10 cellular contexts compared by ENCODE assay signal in genomic region chr5:147234098-147234824, GRCh38. TPM values are rescaled to one million over a fixed set of nuclear protein-coding genes. Genes with fewer than 3 reads are reported as not detected.
DNase-seq lines count a peak whose midpoint lies in the region; TF ChIP-seq lines count a peak whose summit lies in the region.
"Had no signal": no experiment of that assay in that cellular context is flagged by ENCODE, and none has a peak within 500 bp of the region (broad histone marks: within the 10 kb centered on the region; RNA-seq: fewer than 3 reads in every experiment).

No MANE protein-coding gene starts in this region.

- no peaks in the 10 kb centered on the region for H3K36me3 ChIP-seq in skeletal muscle satellite cell (ENCODE audit: insufficient read depth, low read length)

- H3K4me3 ChIP-seq in HFF-Myc (replicated peaks; ENCODE audit: low read depth, low read length) (peak overlapping the region; percentile 18), iPS-18c (ENCODE audit: insufficient read depth, low read depth, low read length) (peak overlapping the region; percentile 68), skeletal muscle satellite cell (ENCODE audit: low read length) (peak overlapping the region; percentile 84)
- H3K4me3 ChIP-seq: GM12878 had no signal

- no peak for TF ChIP-seq CTCF in HFF-Myc (IDR thresholded peaks at IDR 0.05; ENCODE audit: low read depth, low read length, missing control alignments)

- peak overlapping the region; percentile 72 for H3K9ac ChIP-seq in skeletal muscle satellite cell (ENCODE audit: low read depth, low read length)

- peaks cover 20% of the 10 kb centered on the region for H3K27me3 ChIP-seq in skeletal muscle satellite cell (ENCODE audit: control insufficient read depth, insufficient read depth, low read length)

- no peak for DNase-seq in HFF-Myc (ENCODE audit: extremely low read depth, low read depth)
- DNase-seq in astrocyte of the hippocampus (ENCODE audit: low read depth, low spot score), result peak; percentile 21
- no peak for DNase-seq in NCI-H1417 treated with DMSO at 0.1 percent for 48 hours (lab: John Stamatoyannopoulos, UW)
- DNase-seq in SIG-M5 treated with dmso at 0.1 percent for 504 hours (lab: John Stamatoyannopoulos, UW; ENCODE audit: unreplicated experiment), result no peak
- no peak for DNase-seq in islet precursor cell
- DNase-seq in RPMI8226, result no peak

- H3K4me1 ChIP-seq in skeletal muscle satellite cell (ENCODE audit: control insufficient read depth, insufficient read depth, low read length), result peaks cover 7% of the 10 kb centered on the region

- H3K4me2 ChIP-seq in skeletal muscle satellite cell (ENCODE audit: low read length), result peak overlapping the region; percentile 97

- H3K9me3 ChIP-seq in iPS-18c (ENCODE audit: control insufficient read depth, insufficient read depth, low read length), result no peaks in the 10 kb centered on the region
- no peaks in the 10 kb centered on the region for H3K9me3 ChIP-seq in skeletal muscle satellite cell (replicated peaks; ENCODE audit: low read length)

RNA-seq across cellular contexts. Expression of gene STK32A, which starts 0.6 kb away (rescaled TPM):
- under 0.01 and 7.2 TPM in 2 replicates for total RNA-seq in skeletal muscle satellite cell (2012; rRNA removed)
- total RNA-seq: dermis blood vessel endothelial cell had no signal

Comparison
In these comparisons a context has a peak if more than half of its experiments do, and no peak if none do; other contexts are left out.
1. H3K4me3 ChIP-seq: peak in every context shown above with its lines; median percentile 84 in skeletal muscle satellite cell; 68 in iPS-18c; 18 in HFF-Myc.